ENCODE assay signal across 20 cellular contexts in the genomic region with DNA sequence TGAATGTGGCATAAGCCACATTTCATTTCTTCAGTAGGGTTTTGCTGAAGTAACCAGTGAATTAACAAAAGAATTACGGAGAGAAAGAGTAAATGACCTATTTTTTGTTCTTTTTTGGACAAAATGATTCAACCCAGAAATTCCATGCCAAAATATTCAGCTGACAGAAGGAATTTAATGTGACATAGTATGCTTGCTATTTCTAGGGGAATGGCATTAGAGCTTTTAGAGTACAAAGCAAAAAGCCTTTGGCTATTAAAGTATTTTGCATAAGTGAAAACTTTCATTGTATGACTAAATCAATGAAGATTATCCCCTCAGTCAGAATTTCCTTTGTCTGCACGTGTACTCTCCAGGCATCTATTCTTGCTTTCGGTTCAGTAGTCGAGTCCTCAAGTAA.
DNase-seq lines count a peak whose midpoint lies in the region; ATAC-seq and TF ChIP-seq lines count a peak whose summit lies in the region.
"Had no signal": no experiment of that assay in that cellular context is flagged by ENCODE, and none has a peak within 500 bp of the region (broad histone marks: within the 10 kb centered on the region; RNA-seq: fewer than 3 reads in every experiment).

No MANE protein-coding gene starts in this region.

- peaks cover 2% of the 10 kb centered on the region for H3K36me3 Mint-ChIP-seq in activated T-helper 2 cell treated with anti-CD3 and anti-CD28 coated beads, Interferon-gamma antibody, Interleukin-2, Interleukin-4, amounts not matched to agents 10 μg/mL and 5 μg/mL and 100 μg/mL, durations not matched to agents 14 hours and 24 hours and 36 hours (ENCODE audit: low read depth)
- H3K36me3 Mint-ChIP-seq: stimulated activated effector memory CD8-positive, alpha-beta T cell treated with anti-CD3 and anti-CD28 coated beads, Interleukin-12 subunit alpha, Interleukin-12 subunit beta, amount 100 ng/mL, for 72 hours had no signal

- no peak overlapping the region for H2BK15ac ChIP-seq in mesenchymal stem cell (ENCODE audit: low read depth, poor library complexity, severe bottlenecking)

- no peak overlapping the region for H3K14ac ChIP-seq in mesenchymal stem cell (ENCODE audit: low read length in 2 of 2)

- H3K27me3 ChIP-seq in GM23248 (replicated peaks; ENCODE audit: insufficient read depth) (no peaks in the 10 kb centered on the region), mesenchymal stem cell (ENCODE audit: control insufficient read depth in 1 of 2, insufficient read depth in 1 of 2, low read length in 2 of 2) (no peaks in the 10 kb centered on the region), thoracic aorta (replicated peaks; ENCODE audit: insufficient read depth) (no peaks in the 10 kb centered on the region), MG63 (no peaks in the 10 kb centered on the region)

- H2BK12ac ChIP-seq in mesenchymal stem cell (ENCODE audit: low read length in 2 of 2) = no peak overlapping the region

- H3K27ac ChIP-seq in GM23248 (peak overlapping the region; percentile 96), mesenchymal stem cell (ENCODE audit: low read length, poor library complexity, severe bottlenecking) (no peak overlapping the region), thoracic aorta (peak overlapping the region; percentile 42 to 72)
- H3K27ac ChIP-seq: psoas muscle had no signal

- no peaks in the 10 kb centered on the region for H3K9me2 ChIP-seq in GM23248 (ENCODE audit: insufficient read depth)

- TF ChIP-seq CTCF in cardiac fibroblast (IDR thresholded peaks at IDR 0.05; ENCODE audit: low read depth, low read length) (no peak), thoracic aorta (IDR thresholded peaks at IDR 0.05) (no peak)

- H3K4me3 ChIP-seq in GM23248 (peak overlapping the region; percentile 51), cardiac fibroblast (replicated peaks in 1 of 2; ENCODE audit: low read depth in 2 of 2, low read length in 2 of 2) (no peak overlapping the region), mesenchymal stem cell (ENCODE audit: insufficient read depth in 1 of 2, low read depth in 1 of 2, low read length in 2 of 2) (peak overlapping the region in 1 of 2 experiments; percentile 42), thoracic aorta (peak overlapping the region; percentile 9), MG63 (no peak overlapping the region)
- H3K4me3 ChIP-seq: psoas muscle had no signal

- no peak overlapping the region for H2BK5ac ChIP-seq in mesenchymal stem cell (ENCODE audit: low read depth, low read length, poor library complexity, severe bottlenecking)

- peaks cover 15% of the 10 kb centered on the region for H3F3A ChIP-seq in GM23248 (ENCODE audit: insufficient read depth)

- H3K4ac ChIP-seq in mesenchymal stem cell (ENCODE audit: low read depth in 1 of 2, low read length in 2 of 2) = no peak overlapping the region

- H3K36me3 ChIP-seq in GM23248 (ENCODE audit: low read depth) (no peaks in the 10 kb centered on the region), mesenchymal stem cell (ENCODE audit: control insufficient read depth in 1 of 2, insufficient read depth in 2 of 2, low read depth in 1 of 2, low read length in 2 of 2) (no peaks in the 10 kb centered on the region), thoracic aorta (no peaks in the 10 kb centered on the region), MG63 (no peaks in the 10 kb centered on the region)

- no peak overlapping the region for H3K4me3 Mint-ChIP-seq in activated T-helper 2 cell treated with anti-CD3 and anti-CD28 coated beads, Interferon-gamma antibody, Interleukin-2, Interleukin-4, amounts not matched to agents 10 μg/mL and 5 μg/mL and 100 μg/mL, durations not matched to agents 14 hours and 24 hours and 36 hours (ENCODE audit: low read depth)
- H3K4me3 Mint-ChIP-seq: activated CD8-positive, alpha-beta T cell treated with anti-CD3 and anti-CD28 coated beads, Interleukin-2, amount 10 ng/mL, durations not matched to agents 7 days and 5 days; dendritic cell treated with granulocyte-macrophage colony-stimulating factor and Interleukin-4, amounts not matched to agents 40 ng/mL and 50 ng/mL, for 4 days; neural crest cell; stimulated activated effector memory CD8-positive, alpha-beta T cell treated with anti-CD3 and anti-CD28 coated beads, Interleukin-12 subunit alpha, Interleukin-12 subunit beta, amount 100 ng/mL, for 72 hours had no signal

- intact Hi-C loops in activated T-helper 2 cell treated with anti-CD3 and anti-CD28 coated beads, Interferon-gamma antibody, Interleukin-2, Interleukin-4, amounts not matched to agents 10 μg/mL and 5 μg/mL and 100 μg/mL, durations not matched to agents 14 hours and 24 hours and 36 hours (cut with micrococcal nuclease) = no loop called here

- H2BK120ac ChIP-seq in mesenchymal stem cell (ENCODE audit: low read depth, low read length) = no peak overlapping the region

- no peaks in the 10 kb centered on the region for H3K27me3 Mint-ChIP-seq in activated T-helper 2 cell treated with anti-CD3 and anti-CD28 coated beads, Interferon-gamma antibody, Interleukin-2, Interleukin-4, amounts not matched to agents 10 μg/mL and 5 μg/mL and 100 μg/mL, durations not matched to agents 14 hours and 24 hours and 36 hours (ENCODE audit: low read depth)

- no peaks in the 10 kb centered on the region for H4K20me1 ChIP-seq in GM23248 (ENCODE audit: insufficient read depth)

- no peak overlapping the region for H3K27ac Mint-ChIP-seq in activated T-helper 2 cell treated with anti-CD3 and anti-CD28 coated beads, Interferon-gamma antibody, Interleukin-2, Interleukin-4, amounts not matched to agents 10 μg/mL and 5 μg/mL and 100 μg/mL, durations not matched to agents 14 hours and 24 hours and 36 hours
- H3K27ac Mint-ChIP-seq: activated CD8-positive, alpha-beta T cell treated with anti-CD3 and anti-CD28 coated beads, Interleukin-2, amount 10 ng/mL, durations not matched to agents 7 days and 5 days; activated naive CD4-positive, alpha-beta T cell treated with anti-CD3 and anti-CD28 coated beads, Interleukin-2, amount 50 U/mL, for 72 hours; dendritic cell treated with granulocyte-macrophage colony-stimulating factor and Interleukin-4, amounts not matched to agents 40 ng/mL and 50 ng/mL, for 4 days; stimulated activated effector memory CD8-positive, alpha-beta T cell treated with anti-CD3 and anti-CD28 coated beads, Interleukin-12 subunit alpha, Interleukin-12 subunit beta, amount 100 ng/mL, for 72 hours had no signal

- H3K9me3 ChIP-seq in GM23248 (ENCODE audit: low read depth) (no peaks in the 10 kb centered on the region), mesenchymal stem cell (ENCODE audit: control insufficient read depth, low read length) (peaks cover 4% of the 10 kb centered on the region), thoracic aorta (no peaks in the 10 kb centered on the region), MG63 (no peaks in the 10 kb centered on the region)

- H3K18ac ChIP-seq in mesenchymal stem cell (ENCODE audit: low read depth in 1 of 2, low read length in 2 of 2) = no peak overlapping the region

- H4K91ac ChIP-seq in mesenchymal stem cell (ENCODE audit: low read length) = no peak overlapping the region

- peaks cover 17% of the 10 kb centered on the region for H3K4me1 ChIP-seq in GM23248 (ENCODE audit: insufficient read depth)
- no peaks in the 10 kb centered on the region for H3K4me1 ChIP-seq in mesenchymal stem cell (ENCODE audit: control insufficient read depth, insufficient read depth, low read depth, low read length)
- H3K4me1 ChIP-seq in thoracic aorta (ENCODE audit: control insufficient read depth in 1 of 2, low read depth in 2 of 2) = peaks cover 18 to 48% of the 10 kb centered on the region in 2 donors

- peaks cover 9% of the 10 kb centered on the region for H3K9me3 Mint-ChIP-seq in activated T-helper 2 cell treated with anti-CD3 and anti-CD28 coated beads, Interferon-gamma antibody, Interleukin-2, Interleukin-4, amounts not matched to agents 10 μg/mL and 5 μg/mL and 100 μg/mL, durations not matched to agents 14 hours and 24 hours and 36 hours
- H3K9me3 Mint-ChIP-seq: neural crest cell had no signal

- DNase-seq in GM23248 (peak; percentile 84), cardiac fibroblast (ENCODE audit: low read depth in 2 of 2) (peak; percentile 82 to 86), mesenchymal stem cell (no peak), thoracic aorta (ENCODE audit: low spot score) (no peak), MG63 (no peak)
- DNase-seq in stimulated activated CD4-positive, alpha-beta T cell treated with anti-CD3 and anti-CD28 coated beads, Interleukin-12 subunit alpha, Interleukin-12 subunit beta, amount 100 ng/mL, for 4 hours = no peak
- DNase-seq in activated T-helper 2 cell treated with anti-CD3 and anti-CD28 coated beads, Interferon-gamma antibody, Interleukin-2, Interleukin-4, amounts not matched to agents 10 μg/mL and 5 μg/mL and 100 μg/mL, durations not matched to agents 14 hours and 24 hours and 36 hours (ENCODE audit: low spot score) = no peak
- DNase-seq: activated CD8-positive, alpha-beta T cell treated with anti-CD3 and anti-CD28 coated beads, Interleukin-2, amount 10 ng/mL, durations not matched to agents 7 days and 5 days; activated T-cell treated with anti-CD3 and anti-CD28 coated beads, Interleukin-2, amount 50 U/mL, for 48 hours; left cardiac atrium; NCI-H1417 treated with DMSO at 0.1 percent for 48 hours; NCI-H82; psoas muscle; T1000 had no signal

- H3K4me1 Mint-ChIP-seq in activated T-helper 2 cell treated with anti-CD3 and anti-CD28 coated beads, Interferon-gamma antibody, Interleukin-2, Interleukin-4, amounts not matched to agents 10 μg/mL and 5 μg/mL and 100 μg/mL, durations not matched to agents 14 hours and 24 hours and 36 hours (ENCODE audit: low read depth) = peaks cover 16% of the 10 kb centered on the region

- H3K79me2 ChIP-seq in GM23248 (ENCODE audit: insufficient read depth) = no peaks in the 10 kb centered on the region

- in situ Hi-C loops in GM23248 (cut with MboI) = no loop called here

- no peaks in the 10 kb centered on the region for H3K79me1 ChIP-seq in mesenchymal stem cell (replicated peaks; ENCODE audit: low read length, poor library complexity, severe bottlenecking)

- no peak overlapping the region for H4K8ac ChIP-seq in mesenchymal stem cell (ENCODE audit: low read length)

- no peak overlapping the region for H2AK5ac ChIP-seq in mesenchymal stem cell (ENCODE audit: low read length, severe bottlenecking)

- ATAC-seq in thoracic aorta (ENCODE audit: insufficient number of reproducible peaks, low FRiP score, low read depth) = no peak
- no peak for ATAC-seq in HG03432 (IDR thresholded peaks at IDR 0.05; ENCODE audit: unreplicated experiment)
- ATAC-seq: activated CD4-positive, CD25-positive, alpha-beta regulatory T cell treated with anti-CD3 and anti-CD28 coated beads, Interleukin-2, amount 50 U/mL, for 24 hours; activated CD8-positive, alpha-beta T cell treated with anti-CD3 and anti-CD28 coated beads, Interleukin-2, amount 10 ng/mL, durations not matched to agents 7 days and 5 days; activated naive CD4-positive, alpha-beta T cell treated with anti-CD3 and anti-CD28 coated beads, Interleukin-2, amount 50 U/mL, for 72 hours; psoas muscle; stimulated activated effector memory CD8-positive, alpha-beta T cell treated with anti-CD3 and anti-CD28 coated beads, Interleukin-12 subunit alpha, Interleukin-12 subunit beta, amount 100 ng/mL, for 72 hours had no signal

- H2AFZ ChIP-seq in GM23248 (peak overlapping the region; percentile 7; the same call in 1 of the 2 replicates), mesenchymal stem cell (ENCODE audit: low read depth, low read length) (no peak overlapping the region)

- H3K9ac ChIP-seq in GM23248 = peak overlapping the region; percentile 77
- peak overlapping the region; percentile 90 for H3K9ac ChIP-seq in mesenchymal stem cell (ENCODE audit: low read length)

- 3 to 6% methylated on average over 4 of the region's 4 CpGs for WGBS in GM23248 (ENCODE audit: low coverage in 1 of 2, low lambda C conversion rate in 2 of 2, missing lambda C conversion rate in 2 of 2), 2 experiments
- WGBS in mesenchymal stem cell = 91% methylated on average over 3 of the region's 4 CpGs

- H3K4me2 ChIP-seq in GM23248 (ENCODE audit: unreplicated experiment) (peak overlapping the region; percentile 80), mesenchymal stem cell (ENCODE audit: low read length, poor library complexity, severe bottlenecking) (no peak overlapping the region)

- no peak overlapping the region for H3K23ac ChIP-seq in mesenchymal stem cell (ENCODE audit: low read length in 2 of 2)

Comparison
In these comparisons a context has a peak if more than half of its experiments do, and no peak if none do; other contexts are left out.
1. DNase-seq: peak in GM23248 (single experiment) and cardiac fibroblast (2 of 2); none in mesenchymal stem cell (single experiment), thoracic aorta (single experiment), stimulated activated CD4-positive, alpha-beta T cell treated with anti-CD3 and anti-CD28 coated beads, Interleukin-12 subunit alpha, Interleukin-12 subunit beta, amount 100 ng/mL, for 4 hours (single experiment), activated T-helper 2 cell treated with anti-CD3 and anti-CD28 coated beads, Interferon-gamma antibody, Interleukin-2, Interleukin-4, amounts not matched to agents 10 μg/mL and 5 μg/mL and 100 μg/mL, durations not matched to agents 14 hours and 24 hours and 36 hours (single experiment) and MG63 (single experiment).
2. H3K4me3 ChIP-seq: peak in GM23248 (single experiment) and thoracic aorta (single experiment); none in cardiac fibroblast (0 of 2) and MG63 (single experiment).